ENCODE assay signal across 8 cellular contexts in the genomic region with DNA sequence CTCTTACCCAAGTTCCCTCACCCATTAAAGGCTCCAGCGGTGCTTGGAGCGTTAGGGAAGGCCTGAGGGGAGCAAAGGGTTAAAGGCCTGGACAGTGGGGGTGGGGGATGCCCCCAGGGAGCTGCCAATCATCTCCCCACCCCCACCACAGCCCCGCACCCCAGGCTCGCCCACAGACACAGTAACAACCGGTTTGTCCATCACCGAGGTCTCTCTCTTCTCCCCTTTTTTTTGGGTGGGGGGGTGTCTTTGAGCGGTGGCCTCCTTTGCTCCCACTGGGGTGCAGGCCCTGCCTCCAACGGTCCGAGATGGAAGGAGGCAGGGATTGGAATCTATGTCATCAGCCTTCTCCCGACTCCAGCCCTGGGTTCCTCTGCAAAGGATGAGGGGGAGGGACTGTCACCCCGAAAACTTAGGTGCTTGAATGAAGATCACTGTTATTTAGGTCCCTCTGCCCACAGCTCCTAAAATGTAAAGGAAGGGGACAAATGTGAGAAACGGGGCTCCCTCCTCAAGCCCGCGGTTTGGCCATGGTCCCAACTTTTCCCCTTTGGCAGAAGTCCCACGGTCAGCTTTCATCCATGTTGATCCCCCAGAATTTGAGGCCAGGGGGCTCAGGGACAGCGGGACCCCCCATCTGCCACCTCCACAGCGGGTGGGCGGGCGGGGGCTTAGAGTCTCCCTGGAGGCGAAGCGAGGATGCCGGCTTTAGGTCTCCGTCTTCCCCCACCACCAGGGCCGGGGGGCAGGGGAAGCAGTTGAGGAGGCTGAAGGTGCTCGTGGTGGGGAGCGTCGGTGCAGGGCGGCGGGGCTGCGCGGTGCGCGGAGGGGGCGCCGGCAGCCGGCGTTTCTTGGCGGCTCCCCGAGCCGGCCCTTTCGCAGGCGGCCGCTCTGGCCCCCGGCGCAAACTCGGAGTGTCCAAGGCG. TPM values are rescaled to one million over a fixed set of nuclear protein-coding genes. Genes with fewer than 3 reads are reported as not detected.
DNase-seq lines count a peak whose midpoint lies in the region; ATAC-seq and TF ChIP-seq lines count a peak whose summit lies in the region.

No MANE protein-coding gene starts in this region.

- H2BK15ac ChIP-seq in mesendoderm (replicated peaks; ENCODE audit: low read depth), result no peak overlapping the region

- H3K4me2 ChIP-seq in mesendoderm (ENCODE audit: low read length), result peak overlapping the region; percentile 64

- H3K4me1 Mint-ChIP-seq in activated naive CD8-positive, alpha-beta T cell (ENCODE audit: low read depth), result peaks cover 43% of the 10 kb centered on the region

- H3K27me3 Mint-ChIP-seq in activated naive CD8-positive, alpha-beta T cell, result peaks cover 21% of the 10 kb centered on the region

- ATAC-seq in omental fat pad (ENCODE audit: low FRiP score), result no peak

- no peaks in the 10 kb centered on the region for H3K36me3 Mint-ChIP-seq in activated naive CD8-positive, alpha-beta T cell

- H3K4ac ChIP-seq in mesendoderm (ENCODE audit: low read depth, low read length), result no peak overlapping the region

- peaks cover 4% of the 10 kb centered on the region for H3K4me1 ChIP-seq in mesendoderm (ENCODE audit: control insufficient read depth, low read depth, low read length)

- H4K5ac ChIP-seq in mesendoderm (ENCODE audit: low read length), result no peak overlapping the region

- no peak overlapping the region for H2AK5ac ChIP-seq in mesendoderm (ENCODE audit: low read length)

- peaks cover 47% of the 10 kb centered on the region for H3K27me3 ChIP-seq in mesendoderm (ENCODE audit: insufficient read depth, low read length, poor library complexity)

- no CpG with 5 or more reads among the region's 47 CpGs for WGBS in mesendoderm (ENCODE audit: extremely low coverage, insufficient coverage, low lambda C conversion rate)

- no peak overlapping the region for H3K27ac ChIP-seq in mesendoderm (ENCODE audit: low read depth, low read length)

- peak overlapping the region; percentile 46 for H3K56ac ChIP-seq in mesendoderm (ENCODE audit: low read length)

- peak overlapping the region; percentile 84 for H3K4me3 Mint-ChIP-seq in activated naive CD8-positive, alpha-beta T cell

- H3K79me1 ChIP-seq in mesendoderm (ENCODE audit: low read length), result no peaks in the 10 kb centered on the region

- no peak overlapping the region for H2BK120ac ChIP-seq in mesendoderm (ENCODE audit: low read depth, low read length)

- DNase-seq in stimulated activated CD4-positive, alpha-beta T cell treated with anti-CD3 and anti-CD28 coated beads, Interleukin-4, amount 100 ng/mL, for 1 hour, result peak; percentile 36
- no peak for DNase-seq in stimulated activated CD4-positive, alpha-beta T cell treated with anti-CD3 and anti-CD28 coated beads, Interleukin-2, amount 100 ng/mL, for 48 hours
- peak; percentile 27 for DNase-seq in mesendoderm
- no peak for DNase-seq in DMS114 treated with DMSO at 0.1 percent for 48 hours (lab: John Stamatoyannopoulos, UW; ENCODE audit: unreplicated experiment)
- DNase-seq in NCI-H748 (lab: John Stamatoyannopoulos, UW; ENCODE audit: unreplicated experiment), result no peak
- no peak for DNase-seq in omental fat pad (ENCODE audit: low spot score)
- DNase-seq in activated CD4-positive, CD25-positive, alpha-beta regulatory T cell (lab: John Stamatoyannopoulos, UW), result no peak

- no peak overlapping the region for H3K4me3 ChIP-seq in mesendoderm (ENCODE audit: low read length)

- no peaks in the 10 kb centered on the region for H3K36me3 ChIP-seq in mesendoderm (ENCODE audit: control insufficient read depth, insufficient read depth, low read length)

- H3K79me2 ChIP-seq in mesendoderm (ENCODE audit: control insufficient read depth, insufficient read depth, low read length), result no peaks in the 10 kb centered on the region

- no peaks in the 10 kb centered on the region for H3K9me3 Mint-ChIP-seq in activated naive CD8-positive, alpha-beta T cell (ENCODE audit: low read depth)

- H4K8ac ChIP-seq in mesendoderm (ENCODE audit: low read depth, low read length), result no peak overlapping the region

- no peak for TF ChIP-seq CTCF in omental fat pad (IDR thresholded peaks at IDR 0.05)

- no peak overlapping the region for H2BK5ac ChIP-seq in mesendoderm (ENCODE audit: low read length)

- peak overlapping the region; percentile 16 for H3K27ac Mint-ChIP-seq in activated naive CD8-positive, alpha-beta T cell

- peak overlapping the region; percentile 32 for H3K18ac ChIP-seq in mesendoderm (ENCODE audit: low read length)

- peak overlapping the region; percentile 26 for H3K9ac ChIP-seq in mesendoderm (ENCODE audit: low read length)

- peak overlapping the region; percentile 85 for H3K23ac ChIP-seq in mesendoderm (ENCODE audit: low read length)

RNA-seq across cellular contexts. Expression of a gene that starts 1.7 kb away (rescaled TPM):
- 1.3 TPM for polyA plus RNA-seq in mesendoderm (2013, experiment 1 of 2)
- 1.3 TPM for polyA plus RNA-seq in mesendoderm (2013, experiment 2 of 2)
- 1 to 10 TPM in 2 of 4 donors, under 1 TPM in 2; 0.38 to 5.2 (median 1.5) TPM for total RNA-seq in omental fat pad

RNA-seq across cellular contexts. Expression of a gene that starts 32.0 kb away (rescaled TPM):
- 5.4 TPM for polyA plus RNA-seq in mesendoderm (2013, experiment 1 of 2)
- 5.4 TPM for polyA plus RNA-seq in mesendoderm (2013, experiment 2 of 2)
- 100 to 1,000 TPM in 1 of 4 donors, 10 to 100 TPM in 3; 38.7 to 108 (median 54.8) TPM for total RNA-seq in omental fat pad

RNA-seq across cellular contexts. Expression of a gene that starts 57.1 kb away (rescaled TPM):
- polyA plus RNA-seq in mesendoderm (2013, experiment 1 of 2), result 7.5 TPM
- 8.7 TPM for polyA plus RNA-seq in mesendoderm (2013, experiment 2 of 2)
- total RNA-seq in omental fat pad, result 10 to 100 TPM in 3 of 4 donors, 1 to 10 TPM in 1; 7.6 to 25.5 (median 15.7) TPM

Comparison
In these comparisons a context has a peak if more than half of its experiments do, and no peak if none do; other contexts are left out.
1. DNase-seq: peak in stimulated activated CD4-positive, alpha-beta T cell treated with anti-CD3 and anti-CD28 coated beads, Interleukin-4, amount 100 ng/mL, for 1 hour (single experiment) and mesendoderm (single experiment); none in stimulated activated CD4-positive, alpha-beta T cell treated with anti-CD3 and anti-CD28 coated beads, Interleukin-2, amount 100 ng/mL, for 48 hours (0 of 2), DMS114 treated with DMSO at 0.1 percent for 48 hours (single experiment), NCI-H748 (single experiment), omental fat pad (single experiment) and activated CD4-positive, CD25-positive, alpha-beta regulatory T cell (0 of 4).